Comparison of ENCODE assay signal across 14 cellular contexts in the genomic region with DNA sequence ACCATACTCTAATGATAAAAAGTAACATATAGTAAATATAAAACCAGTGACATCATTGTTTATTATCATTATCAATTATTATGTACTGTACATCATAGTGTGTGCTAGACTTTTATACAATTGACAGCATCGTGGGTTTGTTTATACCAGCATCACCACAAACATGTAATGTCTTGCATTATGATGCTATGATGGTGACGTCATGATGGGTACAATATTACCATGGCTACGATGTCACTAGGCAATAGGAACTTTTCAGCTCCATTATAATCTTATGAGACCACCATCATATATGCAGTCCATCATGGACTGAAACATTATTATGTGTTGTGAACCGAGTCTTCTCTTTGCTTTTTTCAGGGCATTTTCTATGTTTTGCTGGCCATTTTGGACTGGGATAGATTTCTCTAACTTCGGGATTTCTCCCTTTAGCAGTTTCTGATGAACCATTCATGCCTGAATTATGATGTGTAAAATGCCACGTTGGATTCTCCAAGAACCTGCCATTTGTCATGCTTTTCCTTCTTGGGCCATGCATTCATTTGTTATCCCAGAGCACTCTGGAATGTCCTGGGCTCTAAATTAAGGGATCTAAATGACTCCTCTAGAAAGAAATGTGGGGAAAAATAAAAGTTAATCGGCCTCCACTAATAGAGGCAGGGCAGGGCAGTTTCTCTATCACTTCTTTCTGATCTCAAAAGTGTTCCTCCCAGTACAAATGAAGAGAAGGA.
"Had no signal": no experiment of that assay in that cellular context is flagged by ENCODE, and none has a peak within 500 bp of the region (broad histone marks: within the 10 kb centered on the region; RNA-seq: fewer than 3 reads in every experiment).

No MANE protein-coding gene starts in this region.

- H3K4me3 ChIP-seq: colonic mucosa, mucosa of descending colon had no signal

- H3K4me1 ChIP-seq: colonic mucosa had no signal

- H3K27me3 Mint-ChIP-seq: progenitor cell of endocrine pancreas had no signal

- H3K9me3 Mint-ChIP-seq: activated CD4-positive, alpha-beta memory T cell treated with anti-CD3 and anti-CD28 coated beads for 36 hours; activated naive CD8-positive, alpha-beta T cell treated with anti-CD3 and anti-CD28 coated beads for 36 hours; activated T-cell treated with anti-CD3 and anti-CD28 coated beads, Interleukin-2, amount 50 U/mL, for 72 hours; natural killer cell; stimulated activated naive B cell treated with anti-CD40 and anti-IgM and Interleukin-4, amounts not matched to agents 10 μg/mL and 1 μg/mL and 100 μg/mL, for 72 hours had no signal

- DNase-seq: activated CD4-positive, alpha-beta memory T cell treated with anti-CD3 and anti-CD28 coated beads for 36 hours; activated gamma-delta T cell treated with Interleukin-2 at 50 U/mL for 16 hours; activated naive CD8-positive, alpha-beta T cell treated with anti-CD3 and anti-CD28 coated beads for 36 hours; activated T-cell treated with anti-CD3 and anti-CD28 coated beads, Interleukin-2, amount 50 U/mL, for 72 hours; colonic mucosa; effector CD4-positive, alpha-beta T cell; hypothalamus; mammary epithelial cell; mucosa of descending colon; natural killer cell; stimulated activated CD4-positive, alpha-beta T cell treated with anti-CD3 and anti-CD28 coated beads, Interleukin-2, amount 100 ng/mL, for 24 hours; stimulated activated naive B cell treated with anti-CD40 and anti-IgM and Interleukin-4, amounts not matched to agents 10 μg/mL and 1 μg/mL and 100 μg/mL, for 72 hours; T-helper 9 cell had no signal

- H3K4me3 Mint-ChIP-seq: activated CD4-positive, alpha-beta memory T cell treated with anti-CD3 and anti-CD28 coated beads for 36 hours; activated naive CD8-positive, alpha-beta T cell treated with anti-CD3 and anti-CD28 coated beads for 36 hours; activated T-cell treated with anti-CD3 and anti-CD28 coated beads, Interleukin-2, amount 50 U/mL, for 72 hours; natural killer cell; stimulated activated naive B cell treated with anti-CD40 and anti-IgM and Interleukin-4, amounts not matched to agents 10 μg/mL and 1 μg/mL and 100 μg/mL, for 72 hours had no signal

- H3K9me3 ChIP-seq: colonic mucosa, mucosa of descending colon had no signal

- H3K36me3 Mint-ChIP-seq: activated CD4-positive, alpha-beta memory T cell treated with anti-CD3 and anti-CD28 coated beads for 36 hours; activated naive CD8-positive, alpha-beta T cell treated with anti-CD3 and anti-CD28 coated beads for 36 hours; natural killer cell; stimulated activated naive B cell treated with anti-CD40 and anti-IgM and Interleukin-4, amounts not matched to agents 10 μg/mL and 1 μg/mL and 100 μg/mL, for 72 hours had no signal

- H3K27ac ChIP-seq: colonic mucosa had no signal

- H3K27ac Mint-ChIP-seq: activated CD4-positive, alpha-beta memory T cell treated with anti-CD3 and anti-CD28 coated beads for 36 hours; activated naive CD8-positive, alpha-beta T cell treated with anti-CD3 and anti-CD28 coated beads for 36 hours; activated T-cell treated with anti-CD3 and anti-CD28 coated beads, Interleukin-2, amount 50 U/mL, for 72 hours; natural killer cell; progenitor cell of endocrine pancreas; stimulated activated naive B cell treated with anti-CD40 and anti-IgM and Interleukin-4, amounts not matched to agents 10 μg/mL and 1 μg/mL and 100 μg/mL, for 72 hours had no signal

- H3K4me1 Mint-ChIP-seq: activated naive CD8-positive, alpha-beta T cell treated with anti-CD3 and anti-CD28 coated beads for 36 hours; natural killer cell; stimulated activated naive B cell treated with anti-CD40 and anti-IgM and Interleukin-4, amounts not matched to agents 10 μg/mL and 1 μg/mL and 100 μg/mL, for 72 hours had no signal

- H3K27me3 ChIP-seq: colonic mucosa had no signal

- H3K36me3 ChIP-seq: colonic mucosa had no signal
